In genomic region chr5:144166696-144167095, GRCh38 we compare ENCODE assay signal across 1 cellular context.
TF ChIP-seq lines count a peak whose summit lies in the region.

No MANE protein-coding gene starts in this region.

TF ChIP-seq in GM12878, 131 proteins besides CTCF, POLR2A, EP300 and RAD21:
- no peak for TF ChIP-seq HCFC1 (IDR thresholded peaks at IDR 0.05; ENCODE audit: low read length)
- no peak for TF ChIP-seq RBBP5 (conservative IDR thresholded peaks at IDR 0.05)
- TF ChIP-seq ZBTB11 (CRISPR knock-in tag; IDR thresholded peaks at IDR 0.05) = no peak
- TF ChIP-seq ATF7 (IDR thresholded peaks at IDR 0.05; ENCODE audit: low read depth) = no peak
- TF ChIP-seq REST (IDR thresholded peaks at IDR 0.05; ENCODE audit: low read depth, low read length) = no peak
- TF ChIP-seq GATAD2B (conservative IDR thresholded peaks at IDR 0.05; ENCODE audit: low read depth) = no peak
- TF ChIP-seq PAX5 (IDR thresholded peaks at IDR 0.05; ENCODE audit: borderline replicate concordance, low read depth, low read length) = no peak
- TF ChIP-seq BCL3 (IDR thresholded peaks at IDR 0.05; ENCODE audit: borderline replicate concordance, insufficient read depth, low read depth, low read length, poor library complexity, severe bottlenecking) = no peak
- TF ChIP-seq ZSCAN29 (IDR thresholded peaks at IDR 0.05) = no peak
- TF ChIP-seq POLR2AphosphoS2 (IDR thresholded peaks at IDR 0.05; ENCODE audit: low read depth, low read length) = no peak
- TF ChIP-seq ZNF592 (IDR thresholded peaks at IDR 0.05) = no peak
- TF ChIP-seq BHLHE40 (IDR thresholded peaks at IDR 0.05; ENCODE audit: borderline replicate concordance in 1 of 2, low read depth in 2 of 2, low read length in 1 of 2) = no peak
- no peak for TF ChIP-seq NRF1 (conservative IDR thresholded peaks at IDR 0.05; ENCODE audit: low read depth, low read length)
- no peak for TF ChIP-seq SUZ12 (IDR thresholded peaks at IDR 0.05; ENCODE audit: unreplicated experiment)
- no peak for TF ChIP-seq BRCA1 (IDR thresholded peaks at IDR 0.05; ENCODE audit: low read depth, low read length)
- TF ChIP-seq ZBTB40 (IDR thresholded peaks at IDR 0.05; ENCODE audit: borderline replicate concordance) = no peak
- no peak for TF ChIP-seq NKRF (conservative IDR thresholded peaks at IDR 0.05)
- TF ChIP-seq CREB1 (IDR thresholded peaks at IDR 0.05; ENCODE audit: low read depth) = no peak
